In genomic region chr18:54280206-54280550, GRCh38 we compare ENCODE assay signal across 19 cellular contexts. TPM values are rescaled to one million over a fixed set of nuclear protein-coding genes. Genes with fewer than 3 reads are reported as not detected.
DNase-seq lines count a peak whose midpoint lies in the region; ATAC-seq and TF ChIP-seq lines count a peak whose summit lies in the region.
"Had no signal": no experiment of that assay in that cellular context is flagged by ENCODE, and none has a peak within 500 bp of the region (broad histone marks: within the 10 kb centered on the region; RNA-seq: fewer than 3 reads in every experiment).

No MANE protein-coding gene starts in this region.

- no peak overlapping the region for H2BK120ac ChIP-seq in mesenchymal stem cell (ENCODE audit: low read depth, low read length)

- no peaks in the 10 kb centered on the region for H3K9me3 ChIP-seq in HEK293 (ENCODE audit: control insufficient read depth, insufficient read depth, low read depth, low read length)
- H3K9me3 ChIP-seq in mesenchymal stem cell (ENCODE audit: control insufficient read depth, low read length), result no peaks in the 10 kb centered on the region
- no peaks in the 10 kb centered on the region for H3K9me3 ChIP-seq in OCI-LY7 (ENCODE audit: low read length)
- H3K9me3 ChIP-seq: MG63, right atrium auricular region had no signal

- H3K4me1 ChIP-seq in HEK293 (ENCODE audit: control insufficient read depth, insufficient read depth, low read length) (0 out of 2 replicates have a peak, but pooled peaks cover 2% of the 10 kb centered on the region), mesenchymal stem cell (ENCODE audit: control insufficient read depth, insufficient read depth, low read depth, low read length) (peaks cover 4% of the 10 kb centered on the region), OCI-LY7 (ENCODE audit: insufficient read depth, low read length, poor library complexity, severe bottlenecking) (peaks cover 10% of the 10 kb centered on the region)
- H3K4me1 ChIP-seq: right atrium auricular region had no signal

- H3K4ac ChIP-seq in mesenchymal stem cell (ENCODE audit: low read depth in 1 of 2, low read length in 2 of 2), result no peak overlapping the region

- H3K4me3 ChIP-seq in HEK293 (ENCODE audit: low read depth, low read length), result no peak overlapping the region
- H3K4me3 ChIP-seq in mesenchymal stem cell (ENCODE audit: insufficient read depth in 1 of 2, low read depth in 1 of 2, low read length in 2 of 2), result no peak overlapping the region
- H3K4me3 ChIP-seq in OCI-LY7 (ENCODE audit: low read depth, low read length, poor library complexity, severe bottlenecking), result no peak overlapping the region
- H3K4me3 ChIP-seq: MG63, right atrium auricular region had no signal

- peak overlapping the region; percentile 94 for H2AK5ac ChIP-seq in mesenchymal stem cell (ENCODE audit: low read length, severe bottlenecking)

- H3K36me3 ChIP-seq in HEK293 (ENCODE audit: control insufficient read depth in 2 of 2, insufficient read depth in 1 of 2, low read length in 2 of 2) (peaks cover 45 to 52% of the 10 kb centered on the region in 2 experiments), mesenchymal stem cell (ENCODE audit: control insufficient read depth in 1 of 2, insufficient read depth in 2 of 2, low read depth in 1 of 2, low read length in 2 of 2) (peaks cover 6 to 84% of the 10 kb centered on the region in 2 experiments), OCI-LY7 (ENCODE audit: insufficient read depth, low read length) (peaks cover 61% of the 10 kb centered on the region)

- no peak overlapping the region for H4K91ac ChIP-seq in mesenchymal stem cell (ENCODE audit: low read length)

- TF ChIP-seq CTCF in HEK293 (tag by site-specific recombination; IDR thresholded peaks at IDR 0.05) (no peak), VCaP (conservative IDR thresholded peaks at IDR 0.05) (no peak), OCI-LY7 (conservative IDR thresholded peaks at IDR 0.05; ENCODE audit: low read length) (no peak)

- no peak overlapping the region for H3K18ac ChIP-seq in mesenchymal stem cell (ENCODE audit: low read depth in 1 of 2, low read length in 2 of 2)

- no peak overlapping the region for H4K8ac ChIP-seq in mesenchymal stem cell (ENCODE audit: low read length)

- no peak overlapping the region for H3K9ac ChIP-seq in mesenchymal stem cell (ENCODE audit: low read length)

- no peak for ATAC-seq in HG02763 (IDR thresholded peaks at IDR 0.05; ENCODE audit: unreplicated experiment)
- ATAC-seq: activated CD4-positive, CD25-positive, alpha-beta regulatory T cell treated with anti-CD3 and anti-CD28 coated beads, Interleukin-2, amount 50 U/mL, for 24 hours; Right ventricle myocardium inferior; stimulated activated naive CD8-positive, alpha-beta T cell treated with anti-CD3 and anti-CD28 coated beads, Interleukin-15, amount 100 ng/mL, for 72 hours had no signal

- no peak overlapping the region for H3K23ac ChIP-seq in mesenchymal stem cell (ENCODE audit: low read length in 2 of 2)

- no peak overlapping the region for H3K14ac ChIP-seq in mesenchymal stem cell (ENCODE audit: low read length in 2 of 2)

- BruUV-seq in OCI-LY7 (replicated peaks; lab: Mats Ljungman, UMichigan), result no TSS peak

- H4K20me1 ChIP-seq in OCI-LY7 (ENCODE audit: insufficient read depth, low read length), result no peaks in the 10 kb centered on the region

- H3K9me2 ChIP-seq in OCI-LY7 (ENCODE audit: insufficient read depth, low read length), result no peaks in the 10 kb centered on the region

- H3K27me3 ChIP-seq in mesenchymal stem cell (ENCODE audit: control insufficient read depth in 1 of 2, insufficient read depth in 1 of 2, low read length in 2 of 2), result no peaks in the 10 kb centered on the region
- H3K27me3 ChIP-seq: MG63, right atrium auricular region had no signal

- intact Hi-C loops in OCI-LY7 (cut with micrococcal nuclease; ENCODE audit: unreplicated experiment), result no loop called here

- H3K79me2 ChIP-seq in OCI-LY7 (ENCODE audit: insufficient read depth, low read depth, low read length), result no peaks in the 10 kb centered on the region

- H2AFZ ChIP-seq in mesenchymal stem cell (ENCODE audit: low read depth, low read length) (no peak overlapping the region), OCI-LY7 (ENCODE audit: low read length) (no peak overlapping the region)

- H2BK15ac ChIP-seq in mesenchymal stem cell (ENCODE audit: low read depth, poor library complexity, severe bottlenecking), result no peak overlapping the region

- peaks cover 5% of the 10 kb centered on the region for H3K79me1 ChIP-seq in mesenchymal stem cell (replicated peaks; ENCODE audit: low read length, poor library complexity, severe bottlenecking)

- POLR2A ChIA-PET in HEK293 (lab: Yijun Ruan, JAX), result no interaction called here
- POLR2A ChIA-PET in OCI-LY7 (lab: Charles Lee), result no interaction called here

- H2BK5ac ChIP-seq in mesenchymal stem cell (ENCODE audit: low read depth, low read length, poor library complexity, severe bottlenecking), result peak overlapping the region; percentile 87

- no peak overlapping the region for H2BK12ac ChIP-seq in mesenchymal stem cell (ENCODE audit: low read length in 2 of 2)

- no peak overlapping the region for H3K4me2 ChIP-seq in mesenchymal stem cell (ENCODE audit: low read length, poor library complexity, severe bottlenecking)
- no peak overlapping the region for H3K4me2 ChIP-seq in OCI-LY7 (ENCODE audit: low read length)

- CTCF ChIA-PET in HEK293 (lab: Yijun Ruan, JAX), result interaction anchor here (1.8 kb wide), 1 partner anchor 9 kb away, joined by 7 read pairs; no protein-coding TSS in a partner anchor
- CTCF ChIA-PET in OCI-LY7 (lab: Charles Lee; ENCODE audit: unreplicated experiment), result no interaction called here

- DNase-seq in DMS 273 (lab: John Stamatoyannopoulos, UW; ENCODE audit: unreplicated experiment), result peak; percentile 59
- no peak for DNase-seq in DMS 273 treated with DMSO at 0.1 percent for 48 hours (lab: John Stamatoyannopoulos, UW)
- DNase-seq in mesenchymal stem cell, result no peak
- no peak for DNase-seq in OCI-LY7 (ENCODE audit: low spot score)
- DNase-seq in NCI-H345 (lab: John Stamatoyannopoulos, UW), result no peak
- DNase-seq: 8988T; activated CD8-positive, alpha-beta memory T cell treated with anti-CD3 and anti-CD28 coated beads, Interleukin-2, amount 50 U/mL, for 4 hours; activated gamma-delta T cell; C1 segment of cervical spinal cord; MG63; NCI-H187; NK-92 treated with Interleukin-12 subunit alpha and Interleukin-12 subunit beta, amount 100 ng/mL, for 24 hours; stimulated activated naive CD8-positive, alpha-beta T cell treated with anti-CD3 and anti-CD28 coated beads, Interleukin-15, amount 100 ng/mL, for 72 hours had no signal

- H3K27ac ChIP-seq in HEK293 (ENCODE audit: extremely low read depth, low read depth, low read length), result no peak overlapping the region
- H3K27ac ChIP-seq in VCaP, result peak overlapping the region; percentile 67
- H3K27ac ChIP-seq in mesenchymal stem cell (ENCODE audit: low read length, poor library complexity, severe bottlenecking), result peak overlapping the region; percentile 95
- H3K27ac ChIP-seq in OCI-LY7 (ENCODE audit: low read depth, low read length, poor library complexity, severe bottlenecking), result no peak overlapping the region
- H3K27ac ChIP-seq: right atrium auricular region had no signal

TF ChIP-seq in HEK293, 187 proteins besides CTCF, POLR2A, EP300 and RAD21:
- TF ChIP-seq KLF1 (tag by site-specific recombination; IDR thresholded peaks at IDR 0.05) (peak; percentile 47; the same call in 1 of the 2 replicates), ZNF341 (tag by site-specific recombination; IDR thresholded peaks at IDR 0.05; ENCODE audit: low read depth) (0 out of 2 replicates have a peak, but pooled peaks have one; percentile 33), ZNF664 (tag by site-specific recombination; IDR thresholded peaks at IDR 0.05) (no peak)
- TF ChIP-seq, protein P1, sequence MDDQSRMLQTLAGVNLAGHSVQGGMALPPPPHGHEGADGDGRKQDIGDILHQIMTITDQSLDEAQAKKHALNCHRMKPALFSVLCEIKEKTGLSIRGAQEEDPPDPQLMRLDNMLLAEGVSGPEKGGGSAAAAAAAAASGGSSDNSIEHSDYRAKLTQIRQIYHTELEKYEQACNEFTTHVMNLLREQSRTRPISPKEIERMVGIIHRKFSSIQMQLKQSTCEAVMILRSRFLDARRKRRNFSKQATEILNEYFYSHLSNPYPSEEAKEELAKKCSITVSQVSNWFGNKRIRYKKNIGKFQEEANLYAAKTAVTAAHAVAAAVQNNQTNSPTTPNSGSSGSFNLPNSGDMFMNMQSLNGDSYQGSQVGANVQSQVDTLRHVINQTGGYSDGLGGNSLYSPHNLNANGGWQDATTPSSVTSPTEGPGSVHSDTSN (CRISPR knock-in tag; IDR thresholded peaks at IDR 0.05), result no peak

RNA-seq across cellular contexts. Expression of gene POLI, which starts 10.9 kb away (rescaled TPM):
- 14.3 TPM for polyA plus RNA-seq in mesenchymal stem cell (2013, experiment 1 of 2)
- 13.8 TPM for polyA plus RNA-seq in mesenchymal stem cell (2013, experiment 2 of 2)
- total RNA-seq in OCI-LY7 (2014; rRNA removed; shearing (Covaris generic)), result 8.9 and 15.1 TPM in 2 replicates
- 19.0 and 24.5 TPM in 2 replicates for total RNA-seq in OCI-LY7 (2022)

RNA-seq across cellular contexts. Expression of gene MBD2, which starts 55.7 kb away (rescaled TPM):
- polyA plus RNA-seq in mesenchymal stem cell (2013, experiment 1 of 2), result 25.6 TPM
- polyA plus RNA-seq in mesenchymal stem cell (2013, experiment 2 of 2), result 26.0 TPM
- total RNA-seq in OCI-LY7 (2014; rRNA removed; shearing (Covaris generic)), result 30.5 and 39.2 TPM in 2 replicates
- total RNA-seq in OCI-LY7 (2022), result 171 and 176 TPM in 2 replicates

Comparison
In these comparisons a context has a peak if more than half of its experiments do, and no peak if none do; other contexts are left out.
1. H3K27ac ChIP-seq: peak in VCaP (single experiment) and mesenchymal stem cell (single experiment); none in HEK293 (single experiment) and OCI-LY7 (single experiment).